ENCODE assay signal across 14 cellular contexts in genomic region chr2:221649045-221649444, GRCh38.
DNase-seq lines count a peak whose midpoint lies in the region; ATAC-seq and TF ChIP-seq lines count a peak whose summit lies in the region.
"Had no signal": no experiment of that assay in that cellular context is flagged by ENCODE, and none has a peak within 500 bp of the region (broad histone marks: within the 10 kb centered on the region; RNA-seq: fewer than 3 reads in every experiment).

No MANE protein-coding gene starts in this region.

- ATAC-seq in GM18868 (IDR thresholded peaks at IDR 0.05; ENCODE audit: unreplicated experiment) (no peak), HG03175 (IDR thresholded peaks at IDR 0.05; ENCODE audit: unreplicated experiment) (no peak)
- ATAC-seq: gastroesophageal sphincter; left lobe of liver; stimulated activated memory B cell treated with anti-CD40 and anti-IgM and Interleukin-4, amounts not matched to agents 10 μg/mL and 1 μg/mL and 100 μg/mL, for 72 hours had no signal

- no peak for TF ChIP-seq CTCF in choroid plexus epithelial cell (conservative IDR thresholded peaks at IDR 0.05; ENCODE audit: low read depth, low read length)
- TF ChIP-seq CTCF in nephron (IDR thresholded peaks at IDR 0.05; ENCODE audit: unreplicated experiment in 3 of 3): no peak

- peak; percentile 52 for DNase-seq in COR-L47 (lab: John Stamatoyannopoulos, UW)
- DNase-seq in NCI-H2029 (lab: John Stamatoyannopoulos, UW): peak; percentile 12
- peak; percentile 2 for DNase-seq in choroid plexus epithelial cell (ENCODE audit: low read depth)
- DNase-seq in NCI-H187 treated with DMSO at 0.1 percent for 48 hours (lab: John Stamatoyannopoulos, UW): no peak
- no peak for DNase-seq in effector CD4-positive, alpha-beta T cell
- DNase-seq: T1000 had no signal

- H3K4me1 Mint-ChIP-seq in nephron: peaks cover 12% of the 10 kb centered on the region
- H3K4me1 Mint-ChIP-seq: activated naive CD4-positive, alpha-beta T cell treated with anti-CD3 and anti-CD28 coated beads, Interleukin-2, amount 50 U/mL, for 24 hours; stimulated activated memory B cell treated with anti-CD40 and anti-IgM and Interleukin-4, amounts not matched to agents 10 μg/mL and 1 μg/mL and 100 μg/mL, for 72 hours had no signal

- no peaks in the 10 kb centered on the region for H3K27me3 Mint-ChIP-seq in nephron (ENCODE audit: low read depth)
- H3K27me3 Mint-ChIP-seq: stimulated activated memory B cell treated with anti-CD40 and anti-IgM and Interleukin-4, amounts not matched to agents 10 μg/mL and 1 μg/mL and 100 μg/mL, for 72 hours had no signal

- peak overlapping the region; percentile 12 to 31 (median 12) for H3K27ac Mint-ChIP-seq in nephron
- H3K27ac Mint-ChIP-seq: activated naive CD4-positive, alpha-beta T cell treated with anti-CD3 and anti-CD28 coated beads, Interleukin-2, amount 50 U/mL, for 24 hours; stimulated activated memory B cell treated with anti-CD40 and anti-IgM and Interleukin-4, amounts not matched to agents 10 μg/mL and 1 μg/mL and 100 μg/mL, for 72 hours had no signal

- H3K4me3 Mint-ChIP-seq in nephron: no peak overlapping the region
- H3K4me3 Mint-ChIP-seq: activated naive CD4-positive, alpha-beta T cell treated with anti-CD3 and anti-CD28 coated beads, Interleukin-2, amount 50 U/mL, for 24 hours; stimulated activated memory B cell treated with anti-CD40 and anti-IgM and Interleukin-4, amounts not matched to agents 10 μg/mL and 1 μg/mL and 100 μg/mL, for 72 hours had no signal

- peaks cover 7% of the 10 kb centered on the region for H3K9me3 Mint-ChIP-seq in nephron
- H3K9me3 Mint-ChIP-seq: activated naive CD4-positive, alpha-beta T cell treated with anti-CD3 and anti-CD28 coated beads, Interleukin-2, amount 50 U/mL, for 24 hours had no signal

- no peak overlapping the region for H3K4me3 ChIP-seq in choroid plexus epithelial cell (ENCODE audit: low read depth, low read length)
- H3K4me3 ChIP-seq: BLaER1, gastroesophageal sphincter had no signal

- no peaks in the 10 kb centered on the region for H3K36me3 Mint-ChIP-seq in nephron (ENCODE audit: low read depth)
- H3K36me3 Mint-ChIP-seq: activated naive CD4-positive, alpha-beta T cell treated with anti-CD3 and anti-CD28 coated beads, Interleukin-2, amount 50 U/mL, for 24 hours; stimulated activated memory B cell treated with anti-CD40 and anti-IgM and Interleukin-4, amounts not matched to agents 10 μg/mL and 1 μg/mL and 100 μg/mL, for 72 hours had no signal

Comparison
In these comparisons a context has a peak if more than half of its experiments do, and no peak if none do; other contexts are left out.
1. DNase-seq: peak in COR-L47 (single experiment), NCI-H2029 (single experiment) and choroid plexus epithelial cell (single experiment); none in NCI-H187 treated with DMSO at 0.1 percent for 48 hours (single experiment) and effector CD4-positive, alpha-beta T cell (single experiment).